ENCODE assay signal across 14 cellular contexts in the genomic region with DNA sequence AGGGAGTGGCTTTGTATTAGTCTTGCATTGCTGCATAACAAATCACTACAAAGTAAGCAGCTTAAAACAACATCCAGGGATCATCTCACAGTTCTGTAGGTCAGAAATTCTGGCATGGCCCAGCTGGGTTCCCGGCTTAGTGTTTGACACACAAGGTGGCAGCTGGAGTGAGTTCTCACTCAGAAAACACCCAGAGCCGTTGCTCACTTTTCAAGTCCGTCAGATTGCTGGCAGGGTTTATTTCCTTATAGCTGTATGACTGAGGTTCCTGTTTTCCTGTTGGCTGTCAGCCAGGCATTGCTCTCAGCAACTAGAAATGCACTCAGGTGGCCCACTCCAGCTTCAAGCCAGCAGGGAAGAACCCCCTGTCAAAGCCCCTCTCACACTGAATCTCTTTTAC.
DNase-seq lines count a peak whose midpoint lies in the region; ATAC-seq lines count a peak whose summit lies in the region.
"Had no signal": no experiment of that assay in that cellular context is flagged by ENCODE, and none has a peak within 500 bp of the region (broad histone marks: within the 10 kb centered on the region; RNA-seq: fewer than 3 reads in every experiment).

No MANE protein-coding gene starts in this region.

- peak; percentile 81 for DNase-seq in DMS153 treated with DMSO at 0.1 percent for 48 hours (lab: John Stamatoyannopoulos, UW; ENCODE audit: unreplicated experiment)
- peak; percentile 69 for DNase-seq in NCI-H1092 treated with DMSO at 0.1 percent for 48 hours (lab: John Stamatoyannopoulos, UW)
- DNase-seq in SKM-1 treated with dmso at 0.1 percent for 144 hours (lab: John Stamatoyannopoulos, UW; ENCODE audit: unreplicated experiment) = peak; percentile 21
- peak; percentile 87 for DNase-seq in kidney tubule cell (ENCODE audit: low spot score)
- DNase-seq in G401 (ENCODE audit: low spot score) = no peak
- DNase-seq in stimulated activated naive CD8-positive, alpha-beta T cell treated with anti-CD3 and anti-CD28 coated beads, Interleukin-15, Interleukin-2, amounts not matched to agents 100 U/mL and 50 U/mL, for 24 hours = no peak
- no peak for DNase-seq in activated CD4-positive, alpha-beta T cell treated with anti-CD3 and anti-CD28 coated beads for 1 hour
- no peak for DNase-seq in HCEC 1CT
- DNase-seq: activated CD8-positive, alpha-beta T cell treated with anti-CD3 and anti-CD28 coated beads for 36 hours; esophagus squamous epithelium; left ventricle myocardium superior; MV-4-11; retina had no signal

- ATAC-seq in stimulated activated naive CD8-positive, alpha-beta T cell treated with anti-CD3 and anti-CD28 coated beads, Interleukin-15, Interleukin-2, amounts not matched to agents 100 U/mL and 50 U/mL, for 24 hours = no peak
- ATAC-seq: activated CD8-positive, alpha-beta T cell treated with anti-CD3 and anti-CD28 coated beads for 36 hours; GM12878; left ventricle myocardium superior had no signal

- in situ Hi-C loops in G401 (cut with HindIII; ENCODE audit: low sequenced_read_pairs) = no loop called here

Comparison
In these comparisons a context has a peak if more than half of its experiments do, and no peak if none do; other contexts are left out.
1. DNase-seq: peak in DMS153 treated with DMSO at 0.1 percent for 48 hours (single experiment), NCI-H1092 treated with DMSO at 0.1 percent for 48 hours (single experiment), SKM-1 treated with dmso at 0.1 percent for 144 hours (single experiment) and kidney tubule cell (single experiment); none in G401 (single experiment), stimulated activated naive CD8-positive, alpha-beta T cell treated with anti-CD3 and anti-CD28 coated beads, Interleukin-15, Interleukin-2, amounts not matched to agents 100 U/mL and 50 U/mL, for 24 hours (single experiment), activated CD4-positive, alpha-beta T cell treated with anti-CD3 and anti-CD28 coated beads for 1 hour (single experiment) and HCEC 1CT (single experiment).